ENCODE assay signal across 8 cellular contexts in genomic region chr3:132659370-132660055, GRCh38. TPM values are rescaled to one million over a fixed set of nuclear protein-coding genes. Genes with fewer than 3 reads are reported as not detected.
DNase-seq lines count a peak whose midpoint lies in the region; ATAC-seq, FAIRE-seq and TF ChIP-seq lines count a peak whose summit lies in the region.

Gene ACAD11, minus strand, starts transcription at chr3:132659809. Its CDS starts 58 bp downstream, at chr3:132659751.

- H3K27ac ChIP-seq in duodenal mucosa (ENCODE audit: low read depth, low read length) (peak within 1 kb of the TSS; percentile 92), HepG2 (ENCODE audit: extremely low read length, insufficient read depth, low read length) (peak within 1 kb of the TSS; percentile 88)

- H3K4me2 ChIP-seq in HepG2 (ENCODE audit: low read depth, low read length): peak within 1 kb of the TSS; percentile 79

- FAIRE-seq in HepG2 (lab: Jason Lieb, UNC): no peak

- TSS peak; percentile 60 for BruUV-seq in HepG2 (replicated peaks; lab: Mats Ljungman, UMichigan)

- intact Hi-C loops in HepG2 (cut with micrococcal nuclease; ENCODE audit: unreplicated experiment): loop anchor here (2.0 kb wide), 1 partner anchor 63 kb away; the partner anchor contains the start of gene NPHP3

- TF ChIP-seq EP300 in HepG2 (IDR thresholded peaks at IDR 0.05; ENCODE audit: low read depth in 2 of 2, low read length in 2 of 2) (no peak; a peak in 1 of 4 replicates), HepG2 (CRISPR knock-in tag; IDR thresholded peaks at IDR 0.05; ENCODE audit: borderline replicate concordance) (no peak)

- no peak for TF ChIP-seq RAD21 in HepG2 (CRISPR knock-in tag; IDR thresholded peaks at IDR 0.05)

- CTCF ChIA-PET in BJ (lab: Yijun Ruan, JAX): interaction anchor here (0.9 to 3.3 kb wide), 11 partner anchors 8 to 132 kb away, joined by 3 to 14 read pairs (median 4); no protein-coding TSS in a partner anchor
- CTCF ChIA-PET in HepG2 (lab: Yijun Ruan, JAX; ENCODE audit: low intra/inter-chr PET ratio, low total read pairs): no interaction called here

- 0 out of 2 replicates have a peak, but pooled peaks cover 8% of the 10 kb centered on the region for H4K20me1 ChIP-seq in HepG2 (ENCODE audit: insufficient read depth, low read length)

- H3K9me3 ChIP-seq in duodenal mucosa (ENCODE audit: control insufficient read depth in 1 of 2, low read length in 2 of 2) (no peaks in the 10 kb centered on the region), HepG2 (ENCODE audit: low read length) (no peaks in the 10 kb centered on the region)

- no peaks in the 10 kb centered on the region for H3K27me3 ChIP-seq in BJ (ENCODE audit: control insufficient read depth, insufficient read depth, low read length)
- no peaks in the 10 kb centered on the region for H3K27me3 ChIP-seq in duodenal mucosa (ENCODE audit: control insufficient read depth in 1 of 2, insufficient read depth in 2 of 2, low read length in 2 of 2)
- no peaks in the 10 kb centered on the region for H3K27me3 ChIP-seq in HepG2 (ENCODE audit: control insufficient read depth in 1 of 2, insufficient read depth in 2 of 2, low read length in 2 of 2)

- DNase-seq in BJ (ENCODE audit: low read depth) (no peak), NCI-H2171 (lab: John Stamatoyannopoulos, UW) (peak; percentile 56), HepG2 (ENCODE audit: low spot score) (peak; percentile 57)
- peak in 3 of 4 experiments; percentile 4 to 30 (median 5) for DNase-seq in activated CD4-positive, CD25-positive, alpha-beta regulatory T cell (lab: John Stamatoyannopoulos, UW)
- peak; percentile 11 for DNase-seq in stimulated activated CD4-positive, alpha-beta T cell treated with anti-CD3 and anti-CD28 coated beads, Interleukin-4, amount 100 ng/mL, for 1 hour

- TF ChIP-seq CTCF in BJ (IDR thresholded peaks at IDR 0.05; ENCODE audit: insufficient read depth, low read depth, low read length): peak; percentile 79
- peak; percentile 70 for TF ChIP-seq CTCF in HepG2 (CRISPR knock-in tag; IDR thresholded peaks at IDR 0.05)

- POLR2A ChIA-PET in BJ (lab: Charles Lee): interaction anchor here (0.7 to 1.3 kb wide), 3 partner anchors 9 to 1022 kb away, joined by 3 to 7 read pairs (median 4); no protein-coding TSS in a partner anchor
- POLR2A ChIA-PET in HepG2 (lab: Yijun Ruan, JAX): interaction anchor here (1.0 to 2.3 kb wide), 8 partner anchors 10 to 242 kb away, joined by 3 to 8 read pairs (median 4); partner anchors contain the start of gene DNAJC13

- H3K4me3 ChIP-seq in BJ (ENCODE audit: low read depth, low read length): peak within 1 kb of the TSS; percentile 64
- peak within 1 kb of the TSS; percentile 96 to 97 for H3K4me3 ChIP-seq in duodenal mucosa (ENCODE audit: low read depth in 1 of 2, low read length in 2 of 2)
- H3K4me3 ChIP-seq in HepG2 (replicated peaks in 1 of 3; ENCODE audit: insufficient read depth in 1 of 3, low read depth in 2 of 3, low read length in 3 of 3): peak within 1 kb of the TSS; percentile 89 to 100 (median 96)

- H3K4me1 ChIP-seq in duodenal mucosa (ENCODE audit: control insufficient read depth in 1 of 2, insufficient read depth in 2 of 2, low read length in 2 of 2): peaks cover 23 to 55% of the 10 kb centered on the region in 2 donors
- peaks cover 51% of the 10 kb centered on the region for H3K4me1 ChIP-seq in HepG2 (ENCODE audit: insufficient read depth, low read length)

- H2AFZ ChIP-seq in HepG2 (ENCODE audit: low read length): peak within 1 kb of the TSS; percentile 65

- TF ChIP-seq POLR2A in HepG2 (IDR thresholded peaks at IDR 0.05; ENCODE audit: insufficient read depth in 1 of 2, low read depth in 2 of 2, low read length in 2 of 2): peak; percentile 72 to 84

- 0% methylated on average over 10 of the region's 34 CpGs for WGBS in HepG2 (ENCODE audit: low lambda C conversion rate)

- peak; percentile 31 for ATAC-seq in GM18861 (IDR thresholded peaks at IDR 0.05; ENCODE audit: unreplicated experiment)
- ATAC-seq in HG03066 (IDR thresholded peaks at IDR 0.05; ENCODE audit: low read depth, unreplicated experiment): peak; percentile 59
- peak; percentile 91 for ATAC-seq in HepG2

- H3K36me3 ChIP-seq in BJ (ENCODE audit: control insufficient read depth, insufficient read depth, low read length) (no peaks in the 10 kb centered on the region), duodenal mucosa (ENCODE audit: control insufficient read depth in 1 of 2, insufficient read depth in 2 of 2, low read length in 2 of 2) (no peaks in the 10 kb centered on the region), HepG2 (replicated peaks in 1 of 2; ENCODE audit: control insufficient read depth in 1 of 2, insufficient read depth in 2 of 2, low read length in 2 of 2) (no peaks in the 10 kb centered on the region; a peak in 1 of 5 replicates)

- in situ Hi-C loops in HepG2 (cut with HindIII; ENCODE audit: extremely low pct_ligation_motif_present, low pct_unique_long_range_greater_than_20kb): no loop called here

- H3K9ac ChIP-seq in duodenal mucosa (ENCODE audit: low read depth in 1 of 2, low read length in 2 of 2) (peak within 1 kb of the TSS; percentile 87 to 95), HepG2 (ENCODE audit: insufficient read depth, low read depth, low read length) (peak within 1 kb of the TSS; percentile 96)

- peaks cover 47% of the 10 kb centered on the region for H3K79me2 ChIP-seq in HepG2 (ENCODE audit: insufficient read depth, low read length)

TF ChIP-seq in HepG2, 621 proteins besides CTCF, POLR2A, EP300 and RAD21 (continues in another document):
- TF ChIP-seq CSRNP1 (CRISPR knock-in tag; IDR thresholded peaks at IDR 0.05) (0 out of 2 replicates have a peak, but pooled peaks have one; percentile 28), RFXAP (CRISPR knock-in tag; IDR thresholded peaks at IDR 0.05; ENCODE audit: borderline replicate concordance) (peak; percentile 70; the same call in 1 of the 2 replicates), ZNF792 (CRISPR knock-in tag; IDR thresholded peaks at IDR 0.05) (0 out of 2 replicates have a peak, but pooled peaks have one; percentile 27), ZNF383 (CRISPR knock-in tag; IDR thresholded peaks at IDR 0.05; ENCODE audit: borderline replicate concordance) (0 out of 2 replicates have a peak, but pooled peaks have one; percentile 32), ZNF33B (CRISPR knock-in tag; IDR thresholded peaks at IDR 0.05) (peak; percentile 87; the same call in 1 of the 2 replicates), FOXO4 (CRISPR knock-in tag; conservative IDR thresholded peaks at IDR 0.05) (0 out of 2 replicates have a peak, but pooled peaks have one; percentile 14), ELF4 (CRISPR knock-in tag; IDR thresholded peaks at IDR 0.05; ENCODE audit: borderline replicate concordance) (peak; percentile 41; the same call in 1 of the 2 replicates), ZNF256 (CRISPR knock-in tag; conservative IDR thresholded peaks at IDR 0.05) (peak; percentile 53; the same call in 1 of the 2 replicates)

RNA-seq across cellular contexts. Expression of gene ACAD11, which starts in this region (rescaled TPM):
- polyA plus RNA-seq in BJ (2011; rRNA removed) (19.6 and 25.5 TPM in 2 replicates), HepG2 (2011; rRNA removed) (52.7 and 56.9 TPM in 2 replicates)
- polyA minus RNA-seq in BJ (2011; rRNA and poly(A)+ RNA removed): 12.1 and 15.0 TPM in 2 replicates
- total RNA-seq in HepG2 (2016; rRNA removed; fragmentation: Illumina TruSeq; extraction: Trizol): 30.0 and 30.6 TPM in 2 replicates
- 2.7 and 8.9 TPM in 2 replicates for total RNA-seq in HepG2 (2016; cell fraction: cytosol; rRNA removed; fragmentation: Illumina TruSeq; extraction: Trizol; ENCODE audit: low read depth)
- total RNA-seq in HepG2 (2016; cell fraction: insoluble cytoplasmic fraction; rRNA removed; fragmentation: Illumina TruSeq; extraction: Trizol): 27.3 and 30.2 TPM in 2 replicates
- 3.5 and 4.1 TPM in 2 replicates for total RNA-seq in HepG2 (2016; cell fraction: membrane; rRNA removed; fragmentation: Illumina TruSeq; extraction: Trizol)
- total RNA-seq in HepG2 (2016; cell fraction: nucleus; rRNA removed; fragmentation: Illumina TruSeq; extraction: Trizol): 46.2 and 55.3 TPM in 2 replicates
- 7.3 and 7.6 TPM in 2 replicates for polyA plus RNA-seq in HepG2 (2011; cell fraction: cytosol; rRNA removed)
- 160 and 162 TPM in 2 replicates for polyA plus RNA-seq in HepG2 (2011; cell fraction: nucleus; rRNA removed)
- 22.4 and 40.7 TPM in 2 replicates for polyA plus RNA-seq in HepG2 (2012)
- polyA plus RNA-seq in HepG2 (2016; cell fraction: cytosol; fragmentation: Illumina TruSeq; extraction: Trizol; ENCODE audit: low read depth): 0.53 and 0.63 TPM in 2 replicates
- 15.3 and 17.0 TPM in 2 replicates for polyA plus RNA-seq in HepG2 (2016; cell fraction: insoluble cytoplasmic fraction; fragmentation: Illumina TruSeq; extraction: Trizol; ENCODE audit: low read depth)
- polyA plus RNA-seq in HepG2 (2016; cell fraction: membrane; fragmentation: Illumina TruSeq; extraction: Trizol; ENCODE audit: low read depth): 1.6 and 1.9 TPM in 2 replicates
- 99.4 TPM in 2 replicates for polyA plus RNA-seq in HepG2 (2016; cell fraction: nucleus; fragmentation: Illumina TruSeq; extraction: Trizol; ENCODE audit: insufficient read depth, low read depth)
- 9.9 and 28.6 TPM in 2 replicates for polyA minus RNA-seq in HepG2 (2011; rRNA and poly(A)+ RNA removed; ENCODE audit: low replicate concordance)
- polyA minus RNA-seq in HepG2 (2011; cell fraction: cytosol; rRNA and poly(A)+ RNA removed): 6.8 and 9.4 TPM in 2 replicates
- polyA minus RNA-seq in HepG2 (2011; cell fraction: nucleus; rRNA and poly(A)+ RNA removed): 122 and 126 TPM in 2 replicates

Comparison
In these comparisons a context has a peak if more than half of its experiments do, and no peak if none do; other contexts are left out.
1. ATAC-seq: peak in every context shown above with its lines; median percentile 91 in HepG2; 59 in HG03066; 31 in GM18861.